Comparison of ENCODE assay signal across 19 cellular contexts in genomic region chr14:103177376-103177775, GRCh38. TPM values are rescaled to one million over a fixed set of nuclear protein-coding genes. Genes with fewer than 3 reads are reported as not detected.
A peak's percentile ranks its signal among the peaks of the same experiment; 100 is the strongest.
DNase-seq lines count a peak whose midpoint lies in the region; ATAC-seq and TF ChIP-seq lines count a peak whose summit lies in the region.
"Had no signal": no experiment of that assay in that cellular context is flagged by ENCODE, and none has a peak within 500 bp of the region (broad histone marks: within the 10 kb centered on the region; RNA-seq: fewer than 3 reads in every experiment).

No MANE protein-coding gene starts in this region.

- no peak overlapping the region for H3K9ac ChIP-seq in SK-N-SH
- H3K9ac ChIP-seq: BLaER1 treated with 17β-estradiol and CSF1 and Interleukin-3, amounts not matched to agents 10 nM and 100 nM had no signal

- DNase-seq in RWPE1 (ENCODE audit: low spot score) (no peak), upper lobe of right lung (peak; percentile 54), SK-N-SH (no peak), AG08396 (ENCODE audit: low spot score) (no peak), NCI-H2196 treated with DMSO at 0.1 percent for 48 hours (lab: John Stamatoyannopoulos, UW; ENCODE audit: unreplicated experiment) (no peak)
- DNase-seq: 8988T; ACHN; AML-193; Caco-2; Calu3; CD4-positive, alpha-beta T cell; CD8-positive, alpha-beta T cell; DMS79 treated with DMSO at 0.1 percent for 48 hours; GF-D8 had no signal

- POLR2A ChIA-PET in HEK293 (lab: Yijun Ruan, JAX) (interaction anchor here (0.6 kb wide), 1 partner anchor 58 kb away, joined by 5 read pairs; no protein-coding TSS in a partner anchor), RWPE1 (lab: Yijun Ruan, JAX; ENCODE audit: low non-redundant PET) (no interaction called here), SK-N-SH (lab: Yijun Ruan, JAX) (no interaction called here)

- H4K20me1 ChIP-seq in SK-N-SH (ENCODE audit: insufficient read depth), result no peaks in the 10 kb centered on the region
- H4K20me1 ChIP-seq: BLaER1 treated with 17β-estradiol and CSF1 and Interleukin-3, amounts not matched to agents 10 nM and 100 nM had no signal

- H3K27me3 ChIP-seq in upper lobe of right lung (no peaks in the 10 kb centered on the region), SK-N-SH (ENCODE audit: insufficient read depth) (no peaks in the 10 kb centered on the region)
- H3K27me3 ChIP-seq: BLaER1 treated with 17β-estradiol and CSF1 and Interleukin-3, amounts not matched to agents 10 nM and 100 nM had no signal

- TF ChIP-seq RAD21 in SK-N-SH (IDR thresholded peaks at IDR 0.05; ENCODE audit: low read length), result no peak

- CTCF ChIA-PET in HEK293 (lab: Yijun Ruan, JAX), result interaction anchor here (1.1 to 2.7 kb wide), 2 partner anchors 72 to 214 kb away, joined by 3 to 7 read pairs; no protein-coding TSS in a partner anchor
- CTCF ChIA-PET in RWPE1 (lab: Yijun Ruan, JAX), result no interaction called here
- CTCF ChIA-PET in SK-N-SH (lab: Yijun Ruan, JAX), result interaction anchor here (0.6 to 8.3 kb wide), 4 partner anchors 9 to 1951 kb away, joined by 3 to 140 read pairs (median 8); no protein-coding TSS in a partner anchor

- no peak overlapping the region for H3K4me3 ChIP-seq in HEK293 (ENCODE audit: low read depth, low read length)
- no peak overlapping the region for H3K4me3 ChIP-seq in upper lobe of right lung
- no peak overlapping the region for H3K4me3 ChIP-seq in SK-N-SH (ENCODE audit: low read depth in 2 of 2, low read length in 1 of 2)
- H3K4me3 ChIP-seq: BLaER1 treated with 17β-estradiol and CSF1 and Interleukin-3, amounts not matched to agents 10 nM and 100 nM had no signal

- no peak overlapping the region for H3K4me2 ChIP-seq in SK-N-SH
- H3K4me2 ChIP-seq: BLaER1 treated with 17β-estradiol and CSF1 and Interleukin-3, amounts not matched to agents 10 nM and 100 nM had no signal

- no peaks in the 10 kb centered on the region for H3K9me2 ChIP-seq in SK-N-SH

- ATAC-seq in esophagus mucosa (peak; percentile 59), upper lobe of right lung (peak; percentile 24), HG03442 (IDR thresholded peaks at IDR 0.05; ENCODE audit: unreplicated experiment) (no peak)
- ATAC-seq: CD8-positive, alpha-beta T cell had no signal

- H3K36me3 ChIP-seq in HEK293 (ENCODE audit: control insufficient read depth in 2 of 2, insufficient read depth in 1 of 2, low read length in 2 of 2) (no peaks in the 10 kb centered on the region), upper lobe of right lung (no peaks in the 10 kb centered on the region), SK-N-SH (replicated peaks in 1 of 2; ENCODE audit: control insufficient read depth in 1 of 2, insufficient read depth in 2 of 2, low read length in 1 of 2) (no peaks in the 10 kb centered on the region)

- H3K4me1 ChIP-seq in HEK293 (ENCODE audit: control insufficient read depth, insufficient read depth, low read length) (no peaks in the 10 kb centered on the region), upper lobe of right lung (no peaks in the 10 kb centered on the region), SK-N-SH (ENCODE audit: control insufficient read depth in 1 of 2, insufficient read depth in 2 of 2, low read depth in 1 of 2, low read length in 1 of 2) (no peaks in the 10 kb centered on the region)
- H3K4me1 ChIP-seq: BLaER1 treated with 17β-estradiol and CSF1 and Interleukin-3, amounts not matched to agents 10 nM and 100 nM had no signal

- TF ChIP-seq CTCF in HEK293 (tag by site-specific recombination; IDR thresholded peaks at IDR 0.05), result no peak
- no peak for TF ChIP-seq CTCF in RWPE1 (conservative IDR thresholded peaks at IDR 0.05; ENCODE audit: low read depth)
- TF ChIP-seq CTCF in upper lobe of right lung (IDR thresholded peaks at IDR 0.05), result no peak
- TF ChIP-seq CTCF in SK-N-SH (IDR thresholded peaks at IDR 0.05), result no peak

- H3F3A ChIP-seq in SK-N-SH (replicated peaks; ENCODE audit: insufficient read depth), result no peaks in the 10 kb centered on the region

- WGBS in SK-N-SH (ENCODE audit: low lambda C conversion rate), result 57% methylated on average over 7 of the region's 7 CpGs

- intact Hi-C loops in upper lobe of right lung (cut with DNase I), result no loop called here

- no peak for TF ChIP-seq EP300 in SK-N-SH (IDR thresholded peaks at IDR 0.05; ENCODE audit: borderline replicate concordance in 1 of 2, low read depth in 1 of 2, low read length in 1 of 2)

- no peaks in the 10 kb centered on the region for H3K79me2 ChIP-seq in SK-N-SH (ENCODE audit: insufficient read depth)

- no peaks in the 10 kb centered on the region for H3K9me3 ChIP-seq in HEK293 (ENCODE audit: control insufficient read depth, insufficient read depth, low read depth, low read length)
- H3K9me3 ChIP-seq in upper lobe of right lung, result no peaks in the 10 kb centered on the region
- no peaks in the 10 kb centered on the region for H3K9me3 ChIP-seq in SK-N-SH

- no peak overlapping the region for H2AFZ ChIP-seq in SK-N-SH (ENCODE audit: low read depth)

- no peak overlapping the region for H3K27ac ChIP-seq in HEK293 (ENCODE audit: extremely low read depth, low read depth, low read length)
- H3K27ac ChIP-seq in RWPE1, result peak overlapping the region; percentile 7; the same call in 1 of the 2 replicates
- no peak overlapping the region for H3K27ac ChIP-seq in upper lobe of right lung
- no peak overlapping the region for H3K27ac ChIP-seq in SK-N-SH (ENCODE audit: low read depth in 2 of 2, low read length in 1 of 2)
- H3K27ac ChIP-seq: BLaER1 treated with 17β-estradiol and CSF1 and Interleukin-3, amounts not matched to agents 10 nM and 100 nM; C4-2B had no signal

TF ChIP-seq in HEK293, 187 proteins besides CTCF, POLR2A, EP300 and RAD21:
- TF ChIP-seq ZSCAN4 (tag by site-specific recombination; IDR thresholded peaks at IDR 0.05) (no peak), KLF1 (tag by site-specific recombination; IDR thresholded peaks at IDR 0.05) (peak; percentile 94), ZIC2 (tag by site-specific recombination; IDR thresholded peaks at IDR 0.05) (peak; percentile 36; the same call in 1 of the 2 replicates), ZNF664 (tag by site-specific recombination; IDR thresholded peaks at IDR 0.05) (no peak), GLIS1 (tag by site-specific recombination; IDR thresholded peaks at IDR 0.05) (peak; percentile 92)

TF ChIP-seq in SK-N-SH, 30 proteins besides CTCF, POLR2A, EP300 and RAD21 (continues in another document):
- TF ChIP-seq FOXM1 (IDR thresholded peaks at IDR 0.05; ENCODE audit: low read depth) (no peak), MEF2A (IDR thresholded peaks at IDR 0.05; ENCODE audit: borderline replicate concordance, low read depth) (no peak), USF2 (IDR thresholded peaks at IDR 0.05; ENCODE audit: borderline replicate concordance, low read depth, low read length) (no peak), PBX3 (IDR thresholded peaks at IDR 0.05) (no peak), EZH2phosphoT487 (IDR thresholded peaks at IDR 0.05; ENCODE audit: borderline replicate concordance, low read depth) (no peak), TEAD4 (IDR thresholded peaks at IDR 0.05; ENCODE audit: borderline replicate concordance, insufficient read depth) (no peak), IRF3 (IDR thresholded peaks at IDR 0.05; ENCODE audit: low read depth, low read length) (no peak), TAF1 (IDR thresholded peaks at IDR 0.05; ENCODE audit: borderline replicate concordance, low read depth, low read length) (no peak), ZBTB33 (IDR thresholded peaks at IDR 0.05; ENCODE audit: borderline replicate concordance, low read depth) (no peak), RXRA (IDR thresholded peaks at IDR 0.05; ENCODE audit: borderline replicate concordance, low read depth) (no peak), GATA2 (CRISPR knock-in tag; IDR thresholded peaks at IDR 0.05) (no peak)

RNA-seq across cellular contexts. Expression of gene TNFAIP2, which starts 54.1 kb away (rescaled TPM):
- total RNA-seq in esophagus mucosa, result 85.3 TPM
- 158 TPM for total RNA-seq in upper lobe of right lung
- 11.8 and 16.0 TPM in 2 replicates for polyA plus RNA-seq in SK-N-SH (2012; rRNA removed)
- polyA plus RNA-seq in SK-N-SH (2012; cell fraction: cytosol; rRNA removed), result 4.8 and 7.6 TPM in 2 replicates
- polyA plus RNA-seq in SK-N-SH (2012; cell fraction: nucleus; rRNA removed), result 31.4 and 61.9 TPM in 2 replicates
